ENCODE assay signal across 22 cellular contexts in genomic region chr15:29337156-29337959, GRCh38.
DNase-seq lines count a peak whose midpoint lies in the region; ATAC-seq and TF ChIP-seq lines count a peak whose summit lies in the region.
"Had no signal": no experiment of that assay in that cellular context is flagged by ENCODE, and none has a peak within 500 bp of the region (broad histone marks: within the 10 kb centered on the region; RNA-seq: fewer than 3 reads in every experiment).

No MANE protein-coding gene starts in this region.

- H3K36me3 ChIP-seq in heart right ventricle: no peaks in the 10 kb centered on the region
- H3K36me3 ChIP-seq in BE2C: no peaks in the 10 kb centered on the region

- no peaks in the 10 kb centered on the region for H3K9me3 Mint-ChIP-seq in osteocyte (ENCODE audit: unreplicated experiment)
- H3K9me3 Mint-ChIP-seq: CD4-positive, alpha-beta T cell; natural killer cell had no signal

- no peaks in the 10 kb centered on the region for H3K36me3 Mint-ChIP-seq in osteocyte (ENCODE audit: unreplicated experiment)
- H3K36me3 Mint-ChIP-seq: natural killer cell had no signal

- H3K4me1 ChIP-seq in heart right ventricle (no peaks in the 10 kb centered on the region), BE2C (no peaks in the 10 kb centered on the region)
- H3K4me1 ChIP-seq: foreskin keratinocyte had no signal

- no peak overlapping the region for H3K27ac ChIP-seq in heart right ventricle
- H3K27ac ChIP-seq: foreskin keratinocyte had no signal

- no peak overlapping the region for H3K27ac Mint-ChIP-seq in osteocyte (ENCODE audit: unreplicated experiment)
- H3K27ac Mint-ChIP-seq: CD4-positive, alpha-beta T cell; natural killer cell had no signal

- no peak overlapping the region for H3K4me3 Mint-ChIP-seq in osteocyte (ENCODE audit: unreplicated experiment)
- H3K4me3 Mint-ChIP-seq: CD4-positive, alpha-beta T cell; natural killer cell had no signal

- DNase-seq in left cardiac atrium (peak; percentile 25), heart right ventricle (no peak), cardiac fibroblast (ENCODE audit: low read depth in 2 of 2) (peak; percentile 18 to 52), left kidney (ENCODE audit: low read depth, low spot score) (peak; percentile 26), NCI-H128 (lab: John Stamatoyannopoulos, UW; ENCODE audit: unreplicated experiment) (no peak), BE2C (no peak), osteocyte (ENCODE audit: extremely low spot score, unreplicated experiment) (no peak)
- DNase-seq: activated CD4-positive, alpha-beta T cell treated with anti-CD3 and anti-CD28 coated beads for 4 hours; activated CD8-positive, alpha-beta memory T cell treated with anti-CD3 and anti-CD28 coated beads, Interleukin-2, amount 50 U/mL, for 4 hours; activated effector memory CD4-positive, alpha-beta T cell treated with Interleukin-2 at 50 U/mL for 16 hours; CD4-positive, alpha-beta T cell; central memory CD4-positive, alpha-beta T cell; DMS153; effector CD4-positive, alpha-beta T cell; foreskin keratinocyte; Karpas-422; mesendoderm; natural killer cell; NCI-H1105; NCI-H524 treated with DMSO at 0.1 percent for 48 hours; SW 1271 had no signal

- H3K27me3 ChIP-seq in heart right ventricle (peaks cover 0 to 12% (median 0%) of the 10 kb centered on the region in 7 donors), BE2C (no peaks in the 10 kb centered on the region)
- H3K27me3 ChIP-seq: foreskin keratinocyte had no signal

- no peaks in the 10 kb centered on the region for H3K9me3 ChIP-seq in heart right ventricle
- no peaks in the 10 kb centered on the region for H3K9me3 ChIP-seq in BE2C

- 45 to 51% methylated on average over 6 of the region's 6 CpGs for WGBS in heart right ventricle, 2 donors

- ATAC-seq in left cardiac atrium (peak; percentile 72 to 79), heart right ventricle (no peak), GM19455 (IDR thresholded peaks at IDR 0.05; ENCODE audit: unreplicated experiment) (no peak)
- ATAC-seq: foreskin keratinocyte, natural killer cell had no signal

- H3K27me3 Mint-ChIP-seq in osteocyte (ENCODE audit: unreplicated experiment): no peaks in the 10 kb centered on the region
- H3K27me3 Mint-ChIP-seq: CD4-positive, alpha-beta T cell had no signal

- no peaks in the 10 kb centered on the region for H3K4me1 Mint-ChIP-seq in osteocyte (ENCODE audit: unreplicated experiment)
- H3K4me1 Mint-ChIP-seq: natural killer cell had no signal

- no peak overlapping the region for H3K4me3 ChIP-seq in heart right ventricle
- no peak overlapping the region for H3K4me3 ChIP-seq in cardiac fibroblast (replicated peaks in 1 of 2; ENCODE audit: low read depth in 2 of 2, low read length in 2 of 2)
- H3K4me3 ChIP-seq in BE2C (ENCODE audit: low read depth, low read length): no peak overlapping the region

- intact Hi-C loops in left cardiac atrium (cut with DNase I) (no loop called here), heart right ventricle (cut with DNase I) (no loop called here)

- TF ChIP-seq CTCF in heart right ventricle (IDR thresholded peaks at IDR 0.05) (no peak), cardiac fibroblast (IDR thresholded peaks at IDR 0.05; ENCODE audit: low read depth, low read length) (no peak), BE2C (IDR thresholded peaks at IDR 0.05; ENCODE audit: low read depth, low read length) (no peak), osteocyte (IDR thresholded peaks at IDR 0.05) (no peak)

Comparison
In these comparisons a context has a peak if more than half of its experiments do, and no peak if none do; other contexts are left out.
1. ATAC-seq: peak in left cardiac atrium (2 of 2); none in heart right ventricle (0 of 8) and GM19455 (single experiment).
2. DNase-seq: peak in left cardiac atrium (single experiment), cardiac fibroblast (2 of 2) and left kidney (single experiment); none in heart right ventricle (0 of 2), NCI-H128 (single experiment), BE2C (single experiment) and osteocyte (single experiment).